In genomic region chr11:3093281-3094191, GRCh38 we compare ENCODE assay signal across 12 cellular contexts. TPM values are rescaled to one million over a fixed set of nuclear protein-coding genes. Genes with fewer than 3 reads are reported as not detected.
DNase-seq lines count a peak whose midpoint lies in the region; ATAC-seq lines count a peak whose summit lies in the region.
"Had no signal": no experiment of that assay in that cellular context is flagged by ENCODE, and none has a peak within 500 bp of the region (broad histone marks: within the 10 kb centered on the region; RNA-seq: fewer than 3 reads in every experiment).

No MANE protein-coding gene starts in this region.

- DNase-seq in NCI-H82 (lab: John Stamatoyannopoulos, UW) (peak; percentile 29), NCI-H82 treated with DMSO at 0.1 percent for 48 hours (lab: John Stamatoyannopoulos, UW; ENCODE audit: unreplicated experiment) (no peak), MV-4-11 (lab: John Stamatoyannopoulos, UW) (peak; percentile 11), iPS-NIHi11 (ENCODE audit: low spot score) (peak; percentile 65), posterior vena cava (ENCODE audit: low spot score) (no peak), SIG-M5 treated with dmso at 0.1 percent for 504 hours (lab: John Stamatoyannopoulos, UW; ENCODE audit: unreplicated experiment) (no peak)
- peak; percentile 2 for DNase-seq in stimulated activated CD8-positive, alpha-beta memory T cell treated with anti-CD3 and anti-CD28 coated beads, Interleukin-4, amount 100 ng/mL, for 48 hours
- DNase-seq: activated CD4-positive, alpha-beta T cell treated with anti-CD3 and anti-CD28 coated beads, Interleukin-2, amount 50 U/mL, for 1 hour; stimulated activated CD4-positive, alpha-beta T cell treated with anti-CD3 and anti-CD28 coated beads, Interleukin-4, amount 100 ng/mL, for 24 hours; T1000 had no signal

- no peak for ATAC-seq in HG03469 (IDR thresholded peaks at IDR 0.05; ENCODE audit: unreplicated experiment)
- ATAC-seq: stimulated activated effector memory CD8-positive, alpha-beta T cell treated with anti-CD3 and anti-CD28 coated beads, Interleukin-12 subunit alpha, Interleukin-12 subunit beta, amount 100 ng/mL, for 72 hours had no signal

- intact Hi-C loops in posterior vena cava (cut with DNase I), result loop anchor here in 1 of 2 donors (5.0 kb wide), 1 partner anchor 36 kb away; the partner anchor contains the start of gene CARS1

RNA-seq across cellular contexts. Expression of gene CARS1, which starts 36.3 kb away (rescaled TPM):
- total RNA-seq in posterior vena cava, result 10 to 100 TPM; 44.2 to 60.6 TPM

Comparison
In these comparisons a context has a peak if more than half of its experiments do, and no peak if none do; other contexts are left out.
1. DNase-seq: peak in NCI-H82 (single experiment), MV-4-11 (single experiment), iPS-NIHi11 (single experiment) and stimulated activated CD8-positive, alpha-beta memory T cell treated with anti-CD3 and anti-CD28 coated beads, Interleukin-4, amount 100 ng/mL, for 48 hours (single experiment); none in NCI-H82 treated with DMSO at 0.1 percent for 48 hours (single experiment), posterior vena cava (single experiment) and SIG-M5 treated with dmso at 0.1 percent for 504 hours (single experiment).